ENCODE assay signal across 8 cellular contexts in the genomic region with DNA sequence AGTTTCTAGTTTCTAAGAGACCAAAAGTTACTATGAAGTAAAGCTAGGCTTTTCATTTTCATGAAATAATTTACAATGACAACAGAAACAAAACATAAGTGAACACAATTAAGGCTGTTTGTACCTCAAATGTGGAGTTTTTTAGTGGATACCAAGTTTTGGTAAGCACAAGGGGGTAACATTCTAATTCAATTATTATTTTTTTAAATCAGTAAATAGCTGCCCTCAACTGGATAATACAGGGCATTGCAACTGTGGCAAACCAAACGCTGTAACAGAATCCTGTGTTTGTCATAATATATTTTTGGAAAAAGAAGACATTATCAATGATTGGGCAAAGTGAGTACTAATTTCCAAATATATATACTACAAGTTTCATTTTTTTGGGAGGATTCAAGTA.
DNase-seq lines count a peak whose midpoint lies in the region; ATAC-seq and TF ChIP-seq lines count a peak whose summit lies in the region.

No MANE protein-coding gene starts in this region.

- no peaks in the 10 kb centered on the region for H4K20me1 ChIP-seq in neural cell (ENCODE audit: insufficient read depth)

- peak; percentile 71 for TF ChIP-seq RAD21 in neural cell (conservative IDR thresholded peaks at IDR 0.05)

- H3K9me3 ChIP-seq in neural cell (ENCODE audit: low read length) (no peaks in the 10 kb centered on the region), colonic mucosa (no peaks in the 10 kb centered on the region)

- no peaks in the 10 kb centered on the region for H3K9me2 ChIP-seq in neural cell (ENCODE audit: insufficient read depth, low read length)

- TF ChIP-seq EP300 in neural cell (conservative IDR thresholded peaks at IDR 0.05; ENCODE audit: poor library complexity, severe bottlenecking): no peak

- TF ChIP-seq CTCF in cardiac fibroblast (IDR thresholded peaks at IDR 0.05; ENCODE audit: low read depth, low read length): peak; percentile 64
- peak; percentile 73 for TF ChIP-seq CTCF in neural cell (IDR thresholded peaks at IDR 0.05; ENCODE audit: poor library complexity, severe bottlenecking)
- no peak for TF ChIP-seq CTCF in colonic mucosa (IDR thresholded peaks at IDR 0.05)

- H2AFZ ChIP-seq in neural cell (ENCODE audit: low read depth, low read length): no peak overlapping the region

- H3K9ac ChIP-seq in neural cell (ENCODE audit: low read length): no peak overlapping the region
- H3K9ac ChIP-seq in colonic mucosa (ENCODE audit: low read depth in 2 of 2, low read length in 2 of 2): no peak overlapping the region

- intact Hi-C loops in colonic mucosa (cut with DNase I): no loop called here

- no peak overlapping the region for H3K4me3 ChIP-seq in cardiac fibroblast (replicated peaks in 1 of 2; ENCODE audit: low read depth in 2 of 2, low read length in 2 of 2)
- no peak overlapping the region for H3K4me3 ChIP-seq in neural cell (ENCODE audit: low read length)
- no peak overlapping the region for H3K4me3 ChIP-seq in colonic mucosa

- H3K4me2 ChIP-seq in neural cell (ENCODE audit: low read length): no peak overlapping the region

- H3K27ac ChIP-seq in neural cell (ENCODE audit: low read length) (no peak overlapping the region), colonic mucosa (no peak overlapping the region)

- no peaks in the 10 kb centered on the region for H3K4me1 ChIP-seq in colonic mucosa

- H3K36me3 ChIP-seq in neural cell (ENCODE audit: insufficient read depth, low read length) (no peaks in the 10 kb centered on the region), colonic mucosa (no peaks in the 10 kb centered on the region)

- H3K79me2 ChIP-seq in neural cell (replicated peaks; ENCODE audit: insufficient read depth, low read length): peaks cover 4% of the 10 kb centered on the region

- H3K27me3 ChIP-seq in neural cell (ENCODE audit: insufficient read depth, low read depth, low read length) (no peaks in the 10 kb centered on the region), colonic mucosa (no peaks in the 10 kb centered on the region)

- no peak for ATAC-seq in esophagus mucosa
- no peak for ATAC-seq in HG02970 (IDR thresholded peaks at IDR 0.05; ENCODE audit: low FRiP score, unreplicated experiment)

- DNase-seq in DMS 273 (lab: John Stamatoyannopoulos, UW; ENCODE audit: unreplicated experiment) (peak; percentile 5), Kasumi-1 (lab: John Stamatoyannopoulos, UW) (peak; percentile 45 to 53), cardiac fibroblast (ENCODE audit: low read depth in 2 of 2) (peak; percentile 37 to 43), colonic mucosa (no peak)
- DNase-seq in activated CD4-positive, alpha-beta T cell treated with anti-CD3 and anti-CD28 coated beads, Interleukin-2, amount 50 U/mL, for 4 hours: no peak

- no peaks in the 10 kb centered on the region for H3F3A ChIP-seq in neural cell (ENCODE audit: insufficient read depth, low read length, poor library complexity, severe bottlenecking)

TF ChIP-seq in neural cell, 6 proteins besides CTCF, POLR2A, EP300 and RAD21:
- TF ChIP-seq TAF1 (IDR thresholded peaks at IDR 0.05; ENCODE audit: low read depth) (no peak), REST (IDR thresholded peaks at IDR 0.05; ENCODE audit: borderline replicate concordance) (no peak), MXI1 (conservative IDR thresholded peaks at IDR 0.05; ENCODE audit: poor library complexity, severe bottlenecking) (no peak), EZH2 (IDR thresholded peaks at IDR 0.05; ENCODE audit: borderline replicate concordance, insufficient read depth, low read length, poor library complexity, severe bottlenecking) (no peak), POLR2AphosphoS5 (IDR thresholded peaks at IDR 0.05) (no peak), SMC3 (conservative IDR thresholded peaks at IDR 0.05; ENCODE audit: poor library complexity) (peak; percentile 72)
TF ChIP-seq in neural cell: peak in this region for 1.

Comparison
In these comparisons a context has a peak if more than half of its experiments do, and no peak if none do; other contexts are left out.
1. DNase-seq: peak in DMS 273 (single experiment), Kasumi-1 (2 of 2) and cardiac fibroblast (2 of 2); none in activated CD4-positive, alpha-beta T cell treated with anti-CD3 and anti-CD28 coated beads, Interleukin-2, amount 50 U/mL, for 4 hours (0 of 2) and colonic mucosa (single experiment).